In genomic region chr16:1612320-1613111, GRCh38 we compare ENCODE assay signal across 8 cellular contexts. TPM values are rescaled to one million over a fixed set of nuclear protein-coding genes. Genes with fewer than 3 reads are reported as not detected.
DNase-seq lines count a peak whose midpoint lies in the region; ATAC-seq, FAIRE-seq and TF ChIP-seq lines count a peak whose summit lies in the region.

CRAMP1 (plus strand) TSS chr16:1612360; CDS start chr16:1614640, 2,280 bp downstream.

- H3K27ac ChIP-seq in GM23248 (peak within 1 kb of the TSS; percentile 86), OCI-LY3 (ENCODE audit: low read length) (no peak within 1 kb of the TSS), mammary epithelial cell (ENCODE audit: insufficient read depth, low read depth, low read length) (peak within 1 kb of the TSS; percentile 74), HepG2 (ENCODE audit: extremely low read length, insufficient read depth, low read length) (peak within 1 kb of the TSS; percentile 81), stomach smooth muscle (ENCODE audit: low read length) (peak within 1 kb of the TSS; percentile 66)

- peaks cover 18% of the 10 kb centered on the region; the same call in 1 of the 2 replicates for H3F3A ChIP-seq in GM23248 (ENCODE audit: insufficient read depth)

- 1 to 3% methylated on average over 82 to 91 of the region's 101 CpGs for WGBS in GM23248 (ENCODE audit: low coverage in 1 of 2, low lambda C conversion rate in 2 of 2, missing lambda C conversion rate in 2 of 2), 2 experiments
- WGBS in mammary epithelial cell (ENCODE audit: low coverage, missing lambda C conversion rate): 1% methylated on average over 15 of the region's 101 CpGs
- 0% methylated on average over 11 of the region's 101 CpGs for WGBS in HepG2 (ENCODE audit: low lambda C conversion rate)

- H3K36me3 ChIP-seq in GM23248 (ENCODE audit: low read depth) (no peaks in the 10 kb centered on the region), OCI-LY3 (replicated peaks; ENCODE audit: low read depth, low read length) (peaks cover 8% of the 10 kb centered on the region), mammary epithelial cell (ENCODE audit: insufficient read depth, low read length) (peaks cover 3% of the 10 kb centered on the region), HepG2 (replicated peaks in 1 of 2; ENCODE audit: control insufficient read depth in 1 of 2, insufficient read depth in 2 of 2, low read length in 2 of 2) (peaks cover 3 to 8% of the 10 kb centered on the region in 2 experiments; a peak in 2 of 5 replicates), stomach smooth muscle (ENCODE audit: control insufficient read depth in 2 of 2, insufficient read depth in 2 of 2, low read length in 2 of 2) (peaks cover 5 to 9% of the 10 kb centered on the region in 2 donors)

- in situ Hi-C loops in GM23248 (cut with MboI): no loop called here
- in situ Hi-C loops in mammary epithelial cell (cut with MboI; ENCODE audit: low sequenced_read_pairs in 2 of 2): loop anchor here in 1 of 2 donors (10.0 kb wide), 1 partner anchor 92 kb away; the partner anchor contains the start of gene MAPK8IP3
- in situ Hi-C loops in HepG2 (cut with HindIII; ENCODE audit: extremely low pct_ligation_motif_present, low pct_unique_long_range_greater_than_20kb): no loop called here
- in situ Hi-C loops in G401 (cut with HindIII; ENCODE audit: low sequenced_read_pairs): no loop called here

- no peaks in the 10 kb centered on the region for H3K27me3 ChIP-seq in GM23248 (replicated peaks; ENCODE audit: insufficient read depth)
- H3K27me3 ChIP-seq in OCI-LY3 (ENCODE audit: low read depth, low read length): no peaks in the 10 kb centered on the region
- H3K27me3 ChIP-seq in mammary epithelial cell (ENCODE audit: insufficient read depth, low read length): no peaks in the 10 kb centered on the region
- no peaks in the 10 kb centered on the region; a peak in 1 of 5 replicates for H3K27me3 ChIP-seq in HepG2 (ENCODE audit: control insufficient read depth in 1 of 2, insufficient read depth in 2 of 2, low read length in 2 of 2)
- H3K27me3 ChIP-seq in stomach smooth muscle (ENCODE audit: control insufficient read depth in 1 of 2, insufficient read depth in 2 of 2, low read length in 2 of 2): no peaks in the 10 kb centered on the region

- intact Hi-C loops in mammary epithelial cell (cut with micrococcal nuclease): loop anchor here (1.0 to 10.0 kb wide), 8 partner anchors 35 to 238 kb away; partner anchors contain the start of genes EME2, JPT2, MAPK8IP3 and MRPS34
- intact Hi-C loops in HepG2 (cut with micrococcal nuclease; ENCODE audit: unreplicated experiment): loop anchor here (10.0 kb wide), 1 partner anchor 92 kb away; the partner anchor contains the start of gene MAPK8IP3

- DNase-seq in COLO668 (lab: John Stamatoyannopoulos, UW; ENCODE audit: unreplicated experiment) (peak; percentile 47), GM23248 (peak; percentile 67), mammary epithelial cell (peak; percentile 36), HepG2 (ENCODE audit: low spot score) (no peak), G401 (ENCODE audit: low spot score) (no peak), MV-4-11 (lab: John Stamatoyannopoulos, UW) (no peak)

- peak within 1 kb of the TSS; percentile 93 for H3K9ac ChIP-seq in GM23248
- H3K9ac ChIP-seq in OCI-LY3 (ENCODE audit: low read length): peak within 1 kb of the TSS; percentile 66
- H3K9ac ChIP-seq in mammary epithelial cell (ENCODE audit: insufficient read depth, low read length): peak within 1 kb of the TSS; percentile 84
- H3K9ac ChIP-seq in HepG2 (ENCODE audit: insufficient read depth, low read depth, low read length): peak within 1 kb of the TSS; percentile 82
- peak within 1 kb of the TSS; percentile 71 to 78 for H3K9ac ChIP-seq in stomach smooth muscle (ENCODE audit: low read length in 2 of 2)

- CTCF ChIA-PET in mammary epithelial cell (lab: Charles Lee; ENCODE audit: low non-redundant PET): no interaction called here
- CTCF ChIA-PET in HepG2 (lab: Yijun Ruan, JAX; ENCODE audit: low intra/inter-chr PET ratio, low total read pairs): no interaction called here

- TF ChIP-seq CTCF in OCI-LY3 (IDR thresholded peaks at IDR 0.05; ENCODE audit: low read depth, low read length) (no peak), mammary epithelial cell (conservative IDR thresholded peaks at IDR 0.05 in 1 of 2, IDR thresholded peaks at IDR 0.05 in 1 of 2; ENCODE audit: extremely low read depth in 1 of 2, insufficient read depth in 1 of 2, low read depth in 1 of 2, low read length in 2 of 2) (no peak), HepG2 (CRISPR knock-in tag; IDR thresholded peaks at IDR 0.05) (no peak)

- BruUV-seq in mammary epithelial cell (replicated peaks; lab: Mats Ljungman, UMichigan) (no TSS peak), HepG2 (replicated peaks; lab: Mats Ljungman, UMichigan) (no TSS peak)

- no peaks in the 10 kb centered on the region for H3K9me3 ChIP-seq in GM23248 (ENCODE audit: low read depth)
- no peaks in the 10 kb centered on the region for H3K9me3 ChIP-seq in OCI-LY3 (ENCODE audit: insufficient read depth, low read length)
- H3K9me3 ChIP-seq in mammary epithelial cell (replicated peaks; ENCODE audit: insufficient read depth, low read length): no peaks in the 10 kb centered on the region
- H3K9me3 ChIP-seq in HepG2 (ENCODE audit: low read length): no peaks in the 10 kb centered on the region
- H3K9me3 ChIP-seq in stomach smooth muscle (ENCODE audit: control insufficient read depth in 2 of 2, low read length in 2 of 2): no peaks in the 10 kb centered on the region

- H2AFZ ChIP-seq in GM23248 (peak within 1 kb of the TSS; percentile 87), OCI-LY3 (ENCODE audit: low read depth, low read length) (peak within 1 kb of the TSS; percentile 17; the same call in 1 of the 2 replicates), mammary epithelial cell (ENCODE audit: low read depth, low read length) (peak within 1 kb of the TSS; percentile 90), HepG2 (ENCODE audit: low read length) (no peak within 1 kb of the TSS)

- FAIRE-seq in HepG2 (lab: Jason Lieb, UNC): no peak

- H3K79me2 ChIP-seq in GM23248 (ENCODE audit: insufficient read depth): peaks cover 64% of the 10 kb centered on the region
- H3K79me2 ChIP-seq in OCI-LY3 (ENCODE audit: low read length): peaks cover 48% of the 10 kb centered on the region
- peaks cover 55% of the 10 kb centered on the region for H3K79me2 ChIP-seq in mammary epithelial cell (ENCODE audit: insufficient read depth, low read length)
- H3K79me2 ChIP-seq in HepG2 (ENCODE audit: insufficient read depth, low read length): peaks cover 46% of the 10 kb centered on the region

- dilution Hi-C loops in mammary epithelial cell (cut with HindIII; ENCODE audit: low sequenced_read_pairs): no loop called here

- H3K4me1 ChIP-seq in GM23248 (ENCODE audit: insufficient read depth) (peaks cover 17% of the 10 kb centered on the region), OCI-LY3 (ENCODE audit: low read length) (peaks cover 23% of the 10 kb centered on the region), mammary epithelial cell (ENCODE audit: insufficient read depth, low read length) (peaks cover 28% of the 10 kb centered on the region), HepG2 (ENCODE audit: insufficient read depth, low read length) (peaks cover 35% of the 10 kb centered on the region), stomach smooth muscle (ENCODE audit: control insufficient read depth, insufficient read depth, low read length) (peaks cover 53% of the 10 kb centered on the region)

- POLR2A ChIA-PET in HepG2 (lab: Yijun Ruan, JAX): interaction anchor here (0.7 to 2.6 kb wide), 5 partner anchors 66 to 211 kb away, joined by 3 to 8 read pairs (median 5); partner anchors contain the start of genes JPT2, MAPK8IP3, NUBP2 and SPSB3

- no peaks in the 10 kb centered on the region for H3K9me2 ChIP-seq in GM23248 (ENCODE audit: insufficient read depth)

- peak within 1 kb of the TSS; percentile 87 for H3K4me3 ChIP-seq in GM23248
- peak within 1 kb of the TSS; percentile 90 for H3K4me3 ChIP-seq in OCI-LY3 (ENCODE audit: low read length)
- H3K4me3 ChIP-seq in mammary epithelial cell (replicated peaks in 1 of 3; ENCODE audit: insufficient read depth in 1 of 3, low read depth in 2 of 3, low read length in 3 of 3): peak within 1 kb of the TSS; percentile 78 to 85 (median 83)
- H3K4me3 ChIP-seq in HepG2 (replicated peaks in 1 of 3; ENCODE audit: insufficient read depth in 1 of 3, low read depth in 2 of 3, low read length in 3 of 3): peak within 1 kb of the TSS; percentile 86 to 93 (median 92)
- peak within 1 kb of the TSS; percentile 78 to 84 for H3K4me3 ChIP-seq in stomach smooth muscle (ENCODE audit: low read length in 2 of 2)

- TF ChIP-seq POLR2A in HepG2 (IDR thresholded peaks at IDR 0.05; ENCODE audit: insufficient read depth in 1 of 2, low read depth in 2 of 2, low read length in 2 of 2): no peak

- peak; percentile 48 for ATAC-seq in HepG2

- H3K4me2 ChIP-seq in GM23248 (ENCODE audit: unreplicated experiment) (peak within 1 kb of the TSS; percentile 98), OCI-LY3 (ENCODE audit: low read length) (peak within 1 kb of the TSS; percentile 98), mammary epithelial cell (ENCODE audit: insufficient read depth, low read depth, low read length) (peak within 1 kb of the TSS; percentile 100), HepG2 (ENCODE audit: low read depth, low read length) (peak within 1 kb of the TSS; percentile 100)

- H4K20me1 ChIP-seq in GM23248 (ENCODE audit: insufficient read depth) (no peaks in the 10 kb centered on the region), OCI-LY3 (ENCODE audit: insufficient read depth, low read length) (no peaks in the 10 kb centered on the region), mammary epithelial cell (ENCODE audit: insufficient read depth, low read length) (no peaks in the 10 kb centered on the region), HepG2 (ENCODE audit: insufficient read depth, low read length) (no peaks in the 10 kb centered on the region)

- TF ChIP-seq RAD21 in HepG2 (CRISPR knock-in tag; IDR thresholded peaks at IDR 0.05): peak; percentile 22; the same call in 1 of the 2 replicates

- no peak for TF ChIP-seq EP300 in HepG2 (IDR thresholded peaks at IDR 0.05; ENCODE audit: low read depth in 2 of 2, low read length in 2 of 2)
- no peak for TF ChIP-seq EP300 in HepG2 (CRISPR knock-in tag; IDR thresholded peaks at IDR 0.05; ENCODE audit: borderline replicate concordance)

RNA-seq across cellular contexts. Expression of gene CRAMP1, which starts in this region (rescaled TPM):
- total RNA-seq in GM23248 (2014; rRNA removed; shearing (Covaris generic)): 6.3 TPM in 2 replicates
- polyA plus RNA-seq in GM23248 (2016; fragmentation: Nextera tagmentation; extraction: Ambion mirVana) (2.2 and 2.5 TPM in 2 replicates), mammary epithelial cell (7.2 TPM), HepG2 (2011; rRNA removed) (9.7 and 13.0 TPM in 2 replicates)
- total RNA-seq in mammary epithelial cell (10 to 100 TPM in 1 of 2 donors, 1 to 10 TPM in 1; 8.7 to 16.7 TPM), HepG2 (2016; rRNA removed; fragmentation: Illumina TruSeq; extraction: Trizol) (6.6 and 6.8 TPM in 2 replicates)
- polyA minus RNA-seq in mammary epithelial cell: 16.3 TPM
- 4.6 and 4.8 TPM in 2 replicates for total RNA-seq in HepG2 (2016; cell fraction: cytosol; rRNA removed; fragmentation: Illumina TruSeq; extraction: Trizol; ENCODE audit: low read depth)
- total RNA-seq in HepG2 (2016; cell fraction: insoluble cytoplasmic fraction; rRNA removed; fragmentation: Illumina TruSeq; extraction: Trizol): 4.8 and 6.7 TPM in 2 replicates
- total RNA-seq in HepG2 (2016; cell fraction: membrane; rRNA removed; fragmentation: Illumina TruSeq; extraction: Trizol): 3.4 and 4.3 TPM in 2 replicates
- total RNA-seq in HepG2 (2016; cell fraction: nucleus; rRNA removed; fragmentation: Illumina TruSeq; extraction: Trizol): 8.4 and 8.5 TPM in 2 replicates
- 5.7 and 6.6 TPM in 2 replicates for polyA plus RNA-seq in HepG2 (2011; cell fraction: cytosol; rRNA removed)
- polyA plus RNA-seq in HepG2 (2011; cell fraction: nucleus; rRNA removed): 25.2 and 30.8 TPM in 2 replicates
- polyA plus RNA-seq in HepG2 (2012): 6.5 and 9.3 TPM in 2 replicates
- 0.15 and 0.21 TPM in 2 replicates for polyA plus RNA-seq in HepG2 (2016; cell fraction: cytosol; fragmentation: Illumina TruSeq; extraction: Trizol; ENCODE audit: low read depth)
- polyA plus RNA-seq in HepG2 (2016; cell fraction: insoluble cytoplasmic fraction; fragmentation: Illumina TruSeq; extraction: Trizol; ENCODE audit: low read depth): 3.6 and 5.5 TPM in 2 replicates
- polyA plus RNA-seq in HepG2 (2016; cell fraction: membrane; fragmentation: Illumina TruSeq; extraction: Trizol; ENCODE audit: low read depth): 0.46 and 0.65 TPM in 2 replicates
- polyA plus RNA-seq in HepG2 (2016; cell fraction: nucleus; fragmentation: Illumina TruSeq; extraction: Trizol; ENCODE audit: insufficient read depth, low read depth): 24.3 and 25.2 TPM in 2 replicates
- 18.6 and 18.8 TPM in 2 replicates for polyA minus RNA-seq in HepG2 (2011; rRNA and poly(A)+ RNA removed; ENCODE audit: low replicate concordance)
- 7.2 and 8.2 TPM in 2 replicates for polyA minus RNA-seq in HepG2 (2011; cell fraction: cytosol; rRNA and poly(A)+ RNA removed)
- 9.7 and 13.7 TPM in 2 replicates for polyA minus RNA-seq in HepG2 (2011; cell fraction: nucleus; rRNA and poly(A)+ RNA removed)
- total RNA-seq in G401 (2014; rRNA removed; shearing (Covaris generic)): 4.5 and 7.6 TPM in 2 replicates

Comparison
In these comparisons a context has a peak if more than half of its experiments do, and no peak if none do; other contexts are left out.
1. DNase-seq: peak in COLO668 (single experiment), GM23248 (single experiment) and mammary epithelial cell (single experiment); none in HepG2 (single experiment), G401 (single experiment) and MV-4-11 (single experiment).
2. Peak in every context shown above with its lines, with median percentiles within 50 percentile points of each other: H3K4me2 ChIP-seq, H3K4me3 ChIP-seq and H3K9ac ChIP-seq.